8 cellular contexts compared by ENCODE assay signal in the genomic region with DNA sequence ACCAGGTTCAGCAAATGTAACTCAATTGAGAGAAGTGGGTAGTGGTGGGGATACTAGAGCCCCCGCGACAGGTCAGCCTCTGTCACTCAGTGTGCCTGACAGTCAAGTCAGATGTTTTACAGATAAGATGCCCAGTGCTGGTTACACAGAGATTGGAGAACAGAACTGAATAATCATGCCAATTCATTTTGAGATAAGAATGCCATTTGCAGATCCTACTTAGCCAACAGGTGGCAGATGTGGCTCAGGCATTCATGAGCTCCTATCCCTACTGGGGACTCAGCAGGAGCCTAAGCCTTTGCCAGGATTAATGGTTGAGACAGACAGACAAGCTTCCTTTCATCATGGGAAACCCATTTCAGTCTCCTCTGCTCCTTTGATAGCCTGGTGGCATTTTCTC.
DNase-seq lines count a peak whose midpoint lies in the region; ATAC-seq and TF ChIP-seq lines count a peak whose summit lies in the region.

No MANE protein-coding gene starts in this region.

- DNase-seq in A673 (ENCODE audit: low spot score) (peak; percentile 90), HCEC 1CT (peak; percentile 13), Panc1 (ENCODE audit: low read depth, low spot score) (no peak), foreskin keratinocyte (peak in 1 of 2 donors; percentile 25), NCI-H187 treated with DMSO at 0.1 percent for 48 hours (lab: John Stamatoyannopoulos, UW) (no peak), NCI-H510A (lab: John Stamatoyannopoulos, UW) (no peak)

- H3K27me3 ChIP-seq in A673 (replicated peaks; ENCODE audit: insufficient read depth, low read depth, low read length, poor library complexity) (no peaks in the 10 kb centered on the region), Panc1 (ENCODE audit: control insufficient read depth, insufficient read depth, low read length) (no peaks in the 10 kb centered on the region), foreskin keratinocyte (no peaks in the 10 kb centered on the region)

- BruUV-seq in A673 (replicated peaks; lab: Mats Ljungman, UMichigan): no TSS peak
- no TSS peak for BruUV-seq in Panc1 (replicated peaks; lab: Mats Ljungman, UMichigan)

- H3K27ac ChIP-seq in A673 (ENCODE audit: low read depth, low read length, poor library complexity, severe bottlenecking) (no peak overlapping the region), Panc1 (ENCODE audit: low read length) (no peak overlapping the region), foreskin keratinocyte (no peak overlapping the region)

- POLR2A ChIA-PET in A673 (lab: Charles Lee; ENCODE audit: low non-redundant PET): no interaction called here
- POLR2A ChIA-PET in Panc1 (lab: Charles Lee): interaction anchor here (0.6 kb wide), 1 partner anchor 245 kb away, joined by 7 read pairs; no protein-coding TSS in a partner anchor

- H3K4me1 ChIP-seq in A673 (ENCODE audit: insufficient read depth, low read length, poor library complexity, severe bottlenecking): peaks cover 18% of the 10 kb centered on the region
- no peaks in the 10 kb centered on the region for H3K4me1 ChIP-seq in Panc1 (ENCODE audit: control insufficient read depth, insufficient read depth, low read length)
- peaks cover 1% of the 10 kb centered on the region for H3K4me1 ChIP-seq in foreskin keratinocyte

- CTCF ChIA-PET in A673 (lab: Charles Lee) (interaction anchor here (0.6 to 1.3 kb wide), 6 partner anchors 49 to 214 kb away, joined by 3 to 8 read pairs (median 4); no protein-coding TSS in a partner anchor), Panc1 (lab: Charles Lee) (interaction anchor here (0.9 to 1.1 kb wide), 3 partner anchors 81 to 214 kb away, joined by 3 to 4 read pairs (median 3); no protein-coding TSS in a partner anchor)

- H3K9me3 ChIP-seq in A673 (ENCODE audit: low read depth, low read length, poor library complexity, severe bottlenecking): no peaks in the 10 kb centered on the region
- H3K9me3 ChIP-seq in Panc1 (ENCODE audit: control insufficient read depth, insufficient read depth, low read depth, low read length): no peaks in the 10 kb centered on the region

- peak; percentile 64 for TF ChIP-seq CTCF in A673 (conservative IDR thresholded peaks at IDR 0.05; ENCODE audit: low read depth, low read length)
- no peak; the same call in 1 of the 2 replicates for TF ChIP-seq CTCF in Panc1 (IDR thresholded peaks at IDR 0.05)
- TF ChIP-seq CTCF in foreskin keratinocyte (conservative IDR thresholded peaks at IDR 0.05): peak; percentile 73

- H3K36me3 ChIP-seq in A673 (ENCODE audit: insufficient read depth, low read length, poor library complexity, severe bottlenecking) (no peaks in the 10 kb centered on the region), Panc1 (ENCODE audit: control insufficient read depth, insufficient read depth, low read length) (no peaks in the 10 kb centered on the region)

- H3K4me3 ChIP-seq in A673 (ENCODE audit: low read depth, low read length, poor library complexity, severe bottlenecking) (no peak overlapping the region), Panc1 (ENCODE audit: low read depth in 2 of 2, low read length in 2 of 2) (no peak overlapping the region)

- peak; percentile 57; the same call in 1 of the 2 replicates for ATAC-seq in Panc1
- ATAC-seq in foreskin keratinocyte: peak; percentile 36
- ATAC-seq in GM18909 (IDR thresholded peaks at IDR 0.05; ENCODE audit: poor library complexity, unreplicated experiment): no peak
- no peak for ATAC-seq in GM21526 (IDR thresholded peaks at IDR 0.05; ENCODE audit: low FRiP score, unreplicated experiment)

- intact Hi-C loops in A673 (cut with micrococcal nuclease; ENCODE audit: unreplicated experiment) (loop anchor here (1.0 to 2.0 kb wide), 3 partner anchors 63 to 209 kb away; no protein-coding TSS in a partner anchor), Panc1 (cut with micrococcal nuclease; ENCODE audit: unreplicated experiment) (loop anchor here (10.0 kb wide), 1 partner anchor 61 kb away; no protein-coding TSS in a partner anchor)

- in situ Hi-C loops in Panc1 (cut with HindIII; ENCODE audit: low pct_unique_long_range_greater_than_20kb, low sequenced_read_pairs): no loop called here

Comparison
In these comparisons a context has a peak if more than half of its experiments do, and no peak if none do; other contexts are left out.
1. DNase-seq: peak in A673 (single experiment) and HCEC 1CT (single experiment); none in Panc1 (single experiment), NCI-H187 treated with DMSO at 0.1 percent for 48 hours (single experiment) and NCI-H510A (single experiment).
2. ATAC-seq: peak in Panc1 (single experiment) and foreskin keratinocyte (single experiment); none in GM18909 (single experiment) and GM21526 (single experiment).